ENCODE assay signal across 18 cellular contexts in genomic region chr12:21934173-21934572, GRCh38. TPM values are rescaled to one million over a fixed set of nuclear protein-coding genes. Genes with fewer than 3 reads are reported as not detected.
"Had no signal": no experiment of that assay in that cellular context is flagged by ENCODE, and none has a peak within 500 bp of the region (broad histone marks: within the 10 kb centered on the region; RNA-seq: fewer than 3 reads in every experiment).

No MANE protein-coding gene starts in this region.

- ATAC-seq: activated CD8-positive, alpha-beta memory T cell treated with anti-CD3 and anti-CD28 coated beads, Interleukin-2, amount 10 ng/mL, durations not matched to agents 7 days and 5 days; activated naive CD8-positive, alpha-beta T cell treated with anti-CD3 and anti-CD28 coated beads, Interleukin-2, amount 50 U/mL, for 24 hours; left lung; naive thymus-derived CD8-positive, alpha-beta T cell; stimulated activated naive CD8-positive, alpha-beta T cell treated with anti-CD3 and anti-CD28 coated beads, Interleukin-15, Interleukin-2, amounts not matched to agents 100 U/mL and 50 U/mL, for 24 hours; upper lobe of right lung had no signal

- H3K36me3 ChIP-seq: ascending aorta, cardiac muscle cell, left lung, WERI-Rb-1 had no signal

- H2AFZ ChIP-seq: parathyroid adenoma had no signal

- H3K27ac ChIP-seq: ascending aorta, cardiac muscle cell, esophagus muscularis mucosa, left lung, parathyroid adenoma, upper lobe of right lung, WERI-Rb-1 had no signal

- H3K27me3 ChIP-seq: ascending aorta, esophagus muscularis mucosa, upper lobe of right lung had no signal

- H3K79me2 ChIP-seq: parathyroid adenoma had no signal

- H3K9ac ChIP-seq: parathyroid adenoma had no signal

- H3K9me3 ChIP-seq: ascending aorta, esophagus muscularis mucosa, upper lobe of right lung had no signal

- DNase-seq: activated CD4-positive, alpha-beta T cell treated with anti-CD3 and anti-CD28 coated beads, Interleukin-2, amount 50 U/mL, for 48 hours; activated CD8-positive, alpha-beta memory T cell treated with anti-CD3 and anti-CD28 coated beads, Interleukin-2, amount 10 ng/mL, durations not matched to agents 7 days and 5 days; activated naive CD4-positive, alpha-beta T cell treated with anti-CD3 and anti-CD28 coated beads for 36 hours; activated naive CD8-positive, alpha-beta T cell treated with anti-CD3 and anti-CD28 coated beads, Interleukin-2, amount 50 U/mL, for 24 hours; activated T-cell treated with anti-CD3 and anti-CD28 coated beads, Interleukin-2, amount 50 U/mL, for 1 hour; kidney; left lung; mesenchymal stem cell; naive thymus-derived CD8-positive, alpha-beta T cell; stimulated activated CD4-positive, alpha-beta T cell treated with anti-CD3 and anti-CD28 coated beads, Interleukin-15, amount 100 ng/mL, for 24 hours; stimulated activated CD4-positive, alpha-beta T cell treated with anti-CD3 and anti-CD28 coated beads, Interleukin-4, amount 100 ng/mL, for 1 hour; stimulated activated naive CD8-positive, alpha-beta T cell treated with anti-CD3 and anti-CD28 coated beads, Interleukin-15, Interleukin-2, amounts not matched to agents 100 U/mL and 50 U/mL, for 24 hours; upper lobe of right lung; WERI-Rb-1 had no signal

- H3K4me1 ChIP-seq: ascending aorta, left lung, parathyroid adenoma, upper lobe of right lung had no signal

- H3K4me3 ChIP-seq: ascending aorta, cardiac muscle cell, esophagus muscularis mucosa, left lung, upper lobe of right lung had no signal

RNA-seq across cellular contexts. Expression of gene ABCC9, which starts 7.1 kb away (rescaled TPM):
- total RNA-seq: activated naive CD4-positive, alpha-beta T cell treated with anti-CD3 and anti-CD28 coated beads for 36 hours; naive thymus-derived CD8-positive, alpha-beta T cell had no signal
- polyA plus RNA-seq: naive thymus-derived CD8-positive, alpha-beta T cell had no signal
